Comparison of ENCODE assay signal across 27 cellular contexts in the genomic region with DNA sequence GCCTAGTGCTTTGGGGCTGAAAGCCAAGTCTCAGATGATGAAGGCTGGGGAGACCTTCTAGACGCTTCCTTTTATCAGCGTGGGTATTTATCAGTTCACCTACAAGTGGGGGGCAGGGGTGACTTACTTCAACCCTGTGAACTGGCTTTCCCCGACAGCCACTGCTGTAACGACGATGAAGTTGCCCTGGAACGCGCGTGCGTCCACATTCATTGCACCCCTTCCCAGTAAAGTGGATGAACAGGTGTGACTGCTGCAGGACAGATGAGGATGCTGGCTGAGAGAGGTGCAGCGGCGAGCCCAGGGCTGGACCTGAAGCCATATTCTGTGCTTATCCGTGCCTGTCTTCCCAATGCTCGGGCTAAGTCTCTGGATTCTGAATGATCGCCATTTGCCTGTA.
"Had no signal": no experiment of that assay in that cellular context is flagged by ENCODE, and none has a peak within 500 bp of the region (broad histone marks: within the 10 kb centered on the region; RNA-seq: fewer than 3 reads in every experiment).

No MANE protein-coding gene starts in this region.

- H3K4me3 ChIP-seq: stomach, suprapubic skin, testis, thoracic aorta, thyroid gland, tibial artery, tibial nerve, transverse colon, upper lobe of left lung, upper lobe of right lung, uterus, vagina had no signal

- DNase-seq: stimulated activated CD4-positive, alpha-beta T cell treated with anti-CD3 and anti-CD28 coated beads, Interleukin-2, amount 100 ng/mL, for 48 hours; stimulated activated CD4-positive, alpha-beta T cell treated with anti-CD3 and anti-CD28 coated beads, Interleukin-4, amount 100 ng/mL, for 24 hours; stimulated activated CD4-positive, alpha-beta T cell treated with anti-CD3 and anti-CD28 coated beads, Interleukin-4, amount 100 ng/mL, for 4 hours; stimulated activated CD8-positive, alpha-beta memory T cell treated with anti-CD3 and anti-CD28 coated beads, Interleukin-4, amount 100 ng/mL, for 48 hours; stimulated activated naive B cell treated with anti-CD40 and anti-IgM and Interleukin-4, amounts not matched to agents 10 μg/mL and 1 μg/mL and 100 μg/mL, for 72 hours; stimulated activated naive CD4-positive, alpha-beta T cell; stimulated activated naive CD4-positive, alpha-beta T cell treated with Interleukin-2 at 50 U/mL for 16 hours; stimulated activated naive CD8-positive, alpha-beta T cell treated with anti-CD3 and anti-CD28 coated beads, Interleukin-15, amount 100 ng/mL, for 72 hours; stimulated activated naive CD8-positive, alpha-beta T cell treated with anti-CD3 and anti-CD28 coated beads, Interleukin-15, Interleukin-2, amounts not matched to agents 100 U/mL and 50 U/mL, for 24 hours; stomach; substantia nigra; testis; thyroid gland; tibial artery; transverse colon; trophoblast cell; upper lobe of right lung; uterus had no signal

- H3K27ac ChIP-seq: stomach, suprapubic skin, testis, thoracic aorta, thyroid gland, tibial artery, tibial nerve, transverse colon, upper lobe of left lung, upper lobe of right lung, uterus, vagina had no signal

- H3K9me3 Mint-ChIP-seq: stimulated activated effector memory CD8-positive, alpha-beta T cell treated with anti-CD3 and anti-CD28 coated beads, Interleukin-12 subunit alpha, Interleukin-12 subunit beta, amount 100 ng/mL, for 72 hours; stimulated activated memory B cell treated with anti-CD40 and anti-IgM and Interleukin-4, amounts not matched to agents 10 μg/mL and 1 μg/mL and 100 μg/mL, for 72 hours; stimulated activated naive B cell treated with anti-CD40 and anti-IgM and Interleukin-4, amounts not matched to agents 10 μg/mL and 1 μg/mL and 100 μg/mL, for 72 hours; stimulated activated naive CD8-positive, alpha-beta T cell treated with anti-CD3 and anti-CD28 coated beads, Interleukin-15, amount 100 ng/mL, for 72 hours; stimulated activated naive CD8-positive, alpha-beta T cell treated with anti-CD3 and anti-CD28 coated beads, Interleukin-15, Interleukin-2, amounts not matched to agents 100 ng/mL and 50 ng/mL, for 24 hours; type B pancreatic cell had no signal

- H3K27ac Mint-ChIP-seq: stimulated activated effector memory CD8-positive, alpha-beta T cell treated with anti-CD3 and anti-CD28 coated beads, Interleukin-12 subunit alpha, Interleukin-12 subunit beta, amount 100 ng/mL, for 72 hours; stimulated activated memory B cell treated with anti-CD40 and anti-IgM and Interleukin-4, amounts not matched to agents 10 μg/mL and 1 μg/mL and 100 μg/mL, for 72 hours; stimulated activated naive B cell treated with anti-CD40 and anti-IgM and Interleukin-4, amounts not matched to agents 10 μg/mL and 1 μg/mL and 100 μg/mL, for 72 hours; stimulated activated naive CD8-positive, alpha-beta T cell treated with anti-CD3 and anti-CD28 coated beads, Interleukin-15, Interleukin-2, amounts not matched to agents 100 ng/mL and 50 ng/mL, for 24 hours; type B pancreatic cell had no signal

- H3K9me3 ChIP-seq: suprapubic skin, testis, thoracic aorta, thyroid gland, tibial artery, tibial nerve, transverse colon, upper lobe of left lung, upper lobe of right lung, uterus, vagina had no signal

- H3K4me1 Mint-ChIP-seq: stimulated activated effector memory CD8-positive, alpha-beta T cell treated with anti-CD3 and anti-CD28 coated beads, Interleukin-12 subunit alpha, Interleukin-12 subunit beta, amount 100 ng/mL, for 72 hours; stimulated activated memory B cell treated with anti-CD40 and anti-IgM and Interleukin-4, amounts not matched to agents 10 μg/mL and 1 μg/mL and 100 μg/mL, for 72 hours; stimulated activated naive B cell treated with anti-CD40 and anti-IgM and Interleukin-4, amounts not matched to agents 10 μg/mL and 1 μg/mL and 100 μg/mL, for 72 hours; stimulated activated naive CD8-positive, alpha-beta T cell treated with anti-CD3 and anti-CD28 coated beads, Interleukin-15, amount 100 ng/mL, for 72 hours had no signal

- H3K36me3 Mint-ChIP-seq: stimulated activated effector memory CD8-positive, alpha-beta T cell treated with anti-CD3 and anti-CD28 coated beads, Interleukin-12 subunit alpha, Interleukin-12 subunit beta, amount 100 ng/mL, for 72 hours; stimulated activated memory B cell treated with anti-CD40 and anti-IgM and Interleukin-4, amounts not matched to agents 10 μg/mL and 1 μg/mL and 100 μg/mL, for 72 hours; stimulated activated naive B cell treated with anti-CD40 and anti-IgM and Interleukin-4, amounts not matched to agents 10 μg/mL and 1 μg/mL and 100 μg/mL, for 72 hours; type B pancreatic cell had no signal

- H3K4me3 Mint-ChIP-seq: stimulated activated effector memory CD8-positive, alpha-beta T cell treated with anti-CD3 and anti-CD28 coated beads, Interleukin-12 subunit alpha, Interleukin-12 subunit beta, amount 100 ng/mL, for 72 hours; stimulated activated memory B cell treated with anti-CD40 and anti-IgM and Interleukin-4, amounts not matched to agents 10 μg/mL and 1 μg/mL and 100 μg/mL, for 72 hours; stimulated activated naive B cell treated with anti-CD40 and anti-IgM and Interleukin-4, amounts not matched to agents 10 μg/mL and 1 μg/mL and 100 μg/mL, for 72 hours; stimulated activated naive CD8-positive, alpha-beta T cell treated with anti-CD3 and anti-CD28 coated beads, Interleukin-15, amount 100 ng/mL, for 72 hours; stimulated activated naive CD8-positive, alpha-beta T cell treated with anti-CD3 and anti-CD28 coated beads, Interleukin-15, Interleukin-2, amounts not matched to agents 100 ng/mL and 50 ng/mL, for 24 hours; type B pancreatic cell had no signal

- H3K36me3 ChIP-seq: stomach, suprapubic skin, thoracic aorta, thyroid gland, tibial artery, tibial nerve, transverse colon, upper lobe of left lung, upper lobe of right lung, uterus, vagina had no signal

- H3K4me1 ChIP-seq: stomach, suprapubic skin, thyroid gland, tibial artery, tibial nerve, transverse colon, upper lobe of left lung, upper lobe of right lung, uterus, vagina had no signal

- H3K27me3 Mint-ChIP-seq: type B pancreatic cell had no signal

- H3K27me3 ChIP-seq: suprapubic skin, testis, thyroid gland, tibial artery, tibial nerve, transverse colon, upper lobe of left lung, upper lobe of right lung, uterus, vagina had no signal

- ATAC-seq: stimulated activated effector memory CD8-positive, alpha-beta T cell treated with anti-CD3 and anti-CD28 coated beads, Interleukin-12 subunit alpha, Interleukin-12 subunit beta, amount 100 ng/mL, for 72 hours; stimulated activated memory B cell treated with anti-CD40 and anti-IgM and Interleukin-4, amounts not matched to agents 10 μg/mL and 1 μg/mL and 100 μg/mL, for 72 hours; stimulated activated naive B cell treated with anti-CD40 and anti-IgM and Interleukin-4, amounts not matched to agents 10 μg/mL and 1 μg/mL and 100 μg/mL, for 72 hours; stimulated activated naive CD8-positive, alpha-beta T cell treated with anti-CD3 and anti-CD28 coated beads, Interleukin-15, amount 100 ng/mL, for 72 hours; stimulated activated naive CD8-positive, alpha-beta T cell treated with anti-CD3 and anti-CD28 coated beads, Interleukin-15, Interleukin-2, amounts not matched to agents 100 U/mL and 50 U/mL, for 24 hours; upper lobe of right lung had no signal
